1 cellular context compared by ENCODE assay signal in genomic region chr2:219001577-219002394, GRCh38.
TF ChIP-seq lines count a peak whose summit lies in the region.

No MANE protein-coding gene starts in this region.

TF ChIP-seq in HepG2, 621 proteins besides CTCF, POLR2A, EP300 and RAD21 (continued from another document and continues in another):
- TF ChIP-seq ZNF639 (CRISPR knock-in tag; conservative IDR thresholded peaks at IDR 0.05) (0 out of 2 replicates have a peak, but pooled peaks have one; percentile 54), ATRX (CRISPR knock-in tag; IDR thresholded peaks at IDR 0.05; ENCODE audit: borderline replicate concordance) (no peak), RCOR2 (CRISPR knock-in tag; IDR thresholded peaks at IDR 0.05) (peak; percentile 53; the same call in 1 of the 2 replicates), GABPB1 (CRISPR knock-in tag; IDR thresholded peaks at IDR 0.05) (peak; percentile 60), MLLT10 (CRISPR knock-in tag; IDR thresholded peaks at IDR 0.05) (no peak), GPN1 (CRISPR knock-in tag; IDR thresholded peaks at IDR 0.05; ENCODE audit: borderline replicate concordance) (no peak), MBNL3 (CRISPR knock-in tag; conservative IDR thresholded peaks at IDR 0.05) (no peak), ZNF160 (CRISPR knock-in tag; IDR thresholded peaks at IDR 0.05) (peak; percentile 65; the same call in 1 of the 2 replicates), SOX6 (IDR thresholded peaks at IDR 0.05) (no peak), SOX6 (CRISPR knock-in tag; IDR thresholded peaks at IDR 0.05) (peak; percentile 94), ZNF460 (CRISPR knock-in tag; IDR thresholded peaks at IDR 0.05; ENCODE audit: borderline replicate concordance) (no peak; the same call in 1 of the 2 replicates), BRCA1 (CRISPR knock-in tag; IDR thresholded peaks at IDR 0.05) (no peak; the same call in 1 of the 2 replicates), ZNF335 (CRISPR knock-in tag; IDR thresholded peaks at IDR 0.05) (no peak), PRPF4 (IDR thresholded peaks at IDR 0.05; ENCODE audit: low read depth, low read length, poor library complexity, severe bottlenecking) (peak; percentile 51), JARID2 (CRISPR knock-in tag; IDR thresholded peaks at IDR 0.05; ENCODE audit: insufficient replicate concordance) (no peak), ZBTB7B (CRISPR knock-in tag; IDR thresholded peaks at IDR 0.05) (no peak), ZNF354B (CRISPR knock-in tag; IDR thresholded peaks at IDR 0.05) (peak; percentile 38; the same call in 1 of the 2 replicates), PATZ1 (CRISPR knock-in tag; IDR thresholded peaks at IDR 0.05) (peak; percentile 98), KMT2B (CRISPR knock-in tag; IDR thresholded peaks at IDR 0.05) (peak; percentile 50; the same call in 1 of the 2 replicates), ZNF496 (CRISPR knock-in tag; IDR thresholded peaks at IDR 0.05; ENCODE audit: insufficient replicate concordance) (no peak), SYNCRIP (IDR thresholded peaks at IDR 0.05; ENCODE audit: insufficient read depth, low read depth, low read length) (no peak), ZNF577 (CRISPR knock-in tag; IDR thresholded peaks at IDR 0.05; ENCODE audit: borderline replicate concordance, low read depth) (no peak), ETV6 (CRISPR knock-in tag; conservative IDR thresholded peaks at IDR 0.05) (no peak), ZBTB3 (CRISPR knock-in tag; IDR thresholded peaks at IDR 0.05; ENCODE audit: borderline replicate concordance, low read depth) (no peak; the same call in 1 of the 2 replicates), TOE1 (CRISPR knock-in tag; IDR thresholded peaks at IDR 0.05) (no peak), ZSCAN12 (CRISPR knock-in tag; IDR thresholded peaks at IDR 0.05) (no peak), ZNF768 (CRISPR knock-in tag; IDR thresholded peaks at IDR 0.05) (peak; percentile 33; the same call in 1 of the 2 replicates), CAMTA2 (CRISPR knock-in tag; IDR thresholded peaks at IDR 0.05; ENCODE audit: borderline replicate concordance) (0 out of 2 replicates have a peak, but pooled peaks have one; percentile 29), ZNF597 (CRISPR knock-in tag; IDR thresholded peaks at IDR 0.05) (no peak), ZNF331 (CRISPR knock-in tag; IDR thresholded peaks at IDR 0.05) (peak; percentile 69; the same call in 1 of the 2 replicates), BCL3 (CRISPR knock-in tag; IDR thresholded peaks at IDR 0.05) (no peak; the same call in 1 of the 2 replicates), ZNF746 (CRISPR knock-in tag; IDR thresholded peaks at IDR 0.05) (peak; percentile 99), CERS6 (CRISPR knock-in tag; IDR thresholded peaks at IDR 0.05) (no peak), ETV5 (CRISPR knock-in tag; IDR thresholded peaks at IDR 0.05; ENCODE audit: borderline replicate concordance) (peak; percentile 46; the same call in 1 of the 2 replicates)
- TF ChIP-seq, protein P1, sequence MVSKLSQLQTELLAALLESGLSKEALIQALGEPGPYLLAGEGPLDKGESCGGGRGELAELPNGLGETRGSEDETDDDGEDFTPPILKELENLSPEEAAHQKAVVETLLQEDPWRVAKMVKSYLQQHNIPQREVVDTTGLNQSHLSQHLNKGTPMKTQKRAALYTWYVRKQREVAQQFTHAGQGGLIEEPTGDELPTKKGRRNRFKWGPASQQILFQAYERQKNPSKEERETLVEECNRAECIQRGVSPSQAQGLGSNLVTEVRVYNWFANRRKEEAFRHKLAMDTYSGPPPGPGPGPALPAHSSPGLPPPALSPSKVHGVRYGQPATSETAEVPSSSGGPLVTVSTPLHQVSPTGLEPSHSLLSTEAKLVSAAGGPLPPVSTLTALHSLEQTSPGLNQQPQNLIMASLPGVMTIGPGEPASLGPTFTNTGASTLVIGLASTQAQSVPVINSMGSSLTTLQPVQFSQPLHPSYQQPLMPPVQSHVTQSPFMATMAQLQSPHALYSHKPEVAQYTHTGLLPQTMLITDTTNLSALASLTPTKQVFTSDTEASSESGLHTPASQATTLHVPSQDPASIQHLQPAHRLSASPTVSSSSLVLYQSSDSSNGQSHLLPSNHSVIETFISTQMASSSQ (IDR thresholded peaks at IDR 0.05; ENCODE audit: low read depth) = peak; percentile 76
- TF ChIP-seq, protein P1 (CRISPR knock-in tag; IDR thresholded peaks at IDR 0.05; ENCODE audit: borderline replicate concordance) = peak; percentile 77; the same call in 1 of the 2 replicates
- TF ChIP-seq, protein P2, sequence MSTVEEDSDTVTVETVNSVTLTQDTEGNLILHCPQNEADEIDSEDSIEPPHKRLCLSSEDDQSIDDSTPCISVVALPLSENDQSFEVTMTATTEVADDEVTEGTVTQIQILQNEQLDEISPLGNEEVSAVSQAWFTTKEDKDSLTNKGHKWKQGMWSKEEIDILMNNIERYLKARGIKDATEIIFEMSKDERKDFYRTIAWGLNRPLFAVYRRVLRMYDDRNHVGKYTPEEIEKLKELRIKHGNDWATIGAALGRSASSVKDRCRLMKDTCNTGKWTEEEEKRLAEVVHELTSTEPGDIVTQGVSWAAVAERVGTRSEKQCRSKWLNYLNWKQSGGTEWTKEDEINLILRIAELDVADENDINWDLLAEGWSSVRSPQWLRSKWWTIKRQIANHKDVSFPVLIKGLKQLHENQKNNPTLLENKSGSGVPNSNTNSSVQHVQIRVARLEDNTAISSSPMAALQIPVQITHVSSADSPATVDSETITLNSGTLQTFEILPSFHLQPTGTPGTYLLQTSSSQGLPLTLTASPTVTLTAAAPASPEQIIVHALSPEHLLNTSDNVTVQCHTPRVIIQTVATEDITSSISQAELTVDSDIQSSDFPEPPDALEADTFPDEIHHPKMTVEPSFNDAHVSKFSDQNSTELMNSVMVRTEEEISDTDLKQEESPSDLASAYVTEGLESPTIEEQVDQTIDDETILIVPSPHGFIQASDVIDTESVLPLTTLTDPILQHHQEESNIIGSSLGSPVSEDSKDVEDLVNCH (CRISPR knock-in tag; IDR thresholded peaks at IDR 0.05) = no peak
- TF ChIP-seq, protein P3, sequence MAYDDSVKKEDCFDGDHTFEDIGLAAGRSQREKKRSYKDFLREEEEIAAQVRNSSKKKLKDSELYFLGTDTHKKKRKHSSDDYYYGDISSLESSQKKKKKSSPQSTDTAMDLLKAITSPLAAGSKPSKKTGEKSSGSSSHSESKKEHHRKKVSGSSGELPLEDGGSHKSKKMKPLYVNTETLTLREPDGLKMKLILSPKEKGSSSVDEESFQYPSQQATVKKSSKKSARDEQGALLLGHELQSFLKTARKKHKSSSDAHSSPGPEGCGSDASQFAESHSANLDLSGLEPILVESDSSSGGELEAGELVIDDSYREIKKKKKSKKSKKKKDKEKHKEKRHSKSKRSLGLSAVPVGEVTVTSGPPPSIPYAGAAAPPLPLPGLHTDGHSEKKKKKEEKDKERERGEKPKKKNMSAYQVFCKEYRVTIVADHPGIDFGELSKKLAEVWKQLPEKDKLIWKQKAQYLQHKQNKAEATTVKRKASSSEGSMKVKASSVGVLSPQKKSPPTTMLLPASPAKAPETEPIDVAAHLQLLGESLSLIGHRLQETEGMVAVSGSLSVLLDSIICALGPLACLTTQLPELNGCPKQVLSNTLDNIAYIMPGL (CRISPR knock-in tag; IDR thresholded peaks at IDR 0.05; ENCODE audit: borderline replicate concordance in 1 of 2, low read depth in 1 of 2) = no peak
- TF ChIP-seq, protein P4, sequence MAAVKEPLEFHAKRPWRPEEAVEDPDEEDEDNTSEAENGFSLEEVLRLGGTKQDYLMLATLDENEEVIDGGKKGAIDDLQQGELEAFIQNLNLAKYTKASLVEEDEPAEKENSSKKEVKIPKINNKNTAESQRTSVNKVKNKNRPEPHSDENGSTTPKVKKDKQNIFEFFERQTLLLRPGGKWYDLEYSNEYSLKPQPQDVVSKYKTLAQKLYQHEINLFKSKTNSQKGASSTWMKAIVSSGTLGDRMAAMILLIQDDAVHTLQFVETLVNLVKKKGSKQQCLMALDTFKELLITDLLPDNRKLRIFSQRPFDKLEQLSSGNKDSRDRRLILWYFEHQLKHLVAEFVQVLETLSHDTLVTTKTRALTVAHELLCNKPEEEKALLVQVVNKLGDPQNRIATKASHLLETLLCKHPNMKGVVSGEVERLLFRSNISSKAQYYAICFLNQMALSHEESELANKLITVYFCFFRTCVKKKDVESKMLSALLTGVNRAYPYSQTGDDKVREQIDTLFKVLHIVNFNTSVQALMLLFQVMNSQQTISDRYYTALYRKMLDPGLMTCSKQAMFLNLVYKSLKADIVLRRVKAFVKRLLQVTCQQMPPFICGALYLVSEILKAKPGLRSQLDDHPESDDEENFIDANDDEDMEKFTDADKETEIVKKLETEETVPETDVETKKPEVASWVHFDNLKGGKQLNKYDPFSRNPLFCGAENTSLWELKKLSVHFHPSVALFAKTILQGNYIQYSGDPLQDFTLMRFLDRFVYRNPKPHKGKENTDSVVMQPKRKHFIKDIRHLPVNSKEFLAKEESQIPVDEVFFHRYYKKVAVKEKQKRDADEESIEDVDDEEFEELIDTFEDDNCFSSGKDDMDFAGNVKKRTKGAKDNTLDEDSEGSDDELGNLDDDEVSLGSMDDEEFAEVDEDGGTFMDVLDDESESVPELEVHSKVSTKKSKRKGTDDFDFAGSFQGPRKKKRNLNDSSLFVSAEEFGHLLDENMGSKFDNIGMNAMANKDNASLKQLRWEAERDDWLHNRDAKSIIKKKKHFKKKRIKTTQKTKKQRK (IDR thresholded peaks at IDR 0.05; ENCODE audit: low read length) = no peak
- TF ChIP-seq, protein P5, sequence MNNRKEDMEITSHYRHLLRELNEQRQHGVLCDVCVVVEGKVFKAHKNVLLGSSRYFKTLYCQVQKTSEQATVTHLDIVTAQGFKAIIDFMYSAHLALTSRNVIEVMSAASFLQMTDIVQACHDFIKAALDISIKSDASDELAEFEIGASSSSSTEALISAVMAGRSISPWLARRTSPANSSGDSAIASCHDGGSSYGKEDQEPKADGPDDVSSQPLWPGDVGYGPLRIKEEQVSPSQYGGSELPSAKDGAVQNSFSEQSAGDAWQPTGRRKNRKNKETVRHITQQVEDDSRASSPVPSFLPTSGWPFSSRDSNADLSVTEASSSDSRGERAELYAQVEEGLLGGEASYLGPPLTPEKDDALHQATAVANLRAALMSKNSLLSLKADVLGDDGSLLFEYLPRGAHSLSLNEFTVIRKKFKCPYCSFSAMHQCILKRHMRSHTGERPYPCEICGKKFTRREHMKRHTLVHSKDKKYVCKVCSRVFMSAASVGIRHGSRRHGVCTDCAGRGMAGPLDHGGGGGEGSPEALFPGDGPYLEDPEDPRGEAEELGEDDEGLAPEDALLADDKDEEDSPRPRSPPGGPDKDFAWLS (CRISPR knock-in tag; IDR thresholded peaks at IDR 0.05; ENCODE audit: borderline replicate concordance) = peak; percentile 64; the same call in 1 of the 2 replicates
